Comparison of ENCODE assay signal across 8 cellular contexts in the genomic region with DNA sequence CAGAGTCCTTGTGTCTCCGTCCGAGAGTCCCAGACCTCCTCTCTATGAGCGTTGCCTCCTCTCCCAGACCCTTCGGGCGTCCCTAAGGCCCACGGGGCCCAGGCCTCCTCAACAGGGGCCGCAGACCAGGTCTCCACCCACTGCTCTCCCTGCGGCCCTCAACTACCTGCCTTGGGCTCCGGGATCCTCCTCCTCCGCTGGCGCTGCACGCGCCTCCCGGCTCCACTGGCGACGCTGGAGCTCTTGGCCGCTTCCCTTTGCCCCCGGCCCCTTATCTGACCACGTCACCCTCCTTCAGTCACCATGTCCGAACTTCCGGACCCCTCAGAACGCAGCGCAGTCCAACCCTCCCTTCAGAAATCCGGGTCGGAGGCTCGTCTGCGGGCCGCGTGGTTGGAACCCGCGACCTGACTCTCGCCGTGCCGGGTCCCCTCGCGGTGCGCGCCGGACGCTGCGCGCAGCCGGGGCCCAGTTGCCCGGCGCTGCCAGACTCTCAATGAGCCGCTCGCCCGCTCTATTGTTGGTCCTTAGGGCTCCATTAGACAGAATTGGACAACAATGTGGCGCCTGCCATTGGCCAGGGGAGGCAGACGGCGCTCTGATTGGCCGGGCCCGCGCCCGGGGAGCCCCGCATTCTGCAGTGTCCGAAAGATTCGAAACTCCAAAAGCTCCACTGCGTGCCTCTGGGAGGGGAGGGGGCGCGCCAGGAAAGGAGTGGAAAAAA. TPM values are rescaled to one million over a fixed set of nuclear protein-coding genes. Genes with fewer than 3 reads are reported as not detected.
DNase-seq lines count a peak whose midpoint lies in the region; ATAC-seq and TF ChIP-seq lines count a peak whose summit lies in the region.

Gene DMRTA2, minus strand, starts transcription at position 498 of the 724 bp plus-strand sequence. CDS start 1,907 bp downstream, outside the sequence.

- H3K4me1 Mint-ChIP-seq in CD4-positive, alpha-beta memory T cell = peaks cover 31 to 74% (median 54%) of the 10 kb centered on the region in 4 donors
- H3K4me1 Mint-ChIP-seq in osteocyte (ENCODE audit: unreplicated experiment) = peaks cover 61% of the 10 kb centered on the region

- peaks cover 32% of the 10 kb centered on the region for H3K4me1 ChIP-seq in CD4-positive, alpha-beta memory T cell (ENCODE audit: insufficient read depth, low read length)
- H3K4me1 ChIP-seq in SJCRH30 = no peaks in the 10 kb centered on the region

- H3K36me3 ChIP-seq in CD4-positive, alpha-beta memory T cell (ENCODE audit: insufficient read depth, low read length) = no peaks in the 10 kb centered on the region
- H3K36me3 ChIP-seq in SJCRH30 = peaks cover 31% of the 10 kb centered on the region

- peaks cover 0 to 3% of the 10 kb centered on the region in 2 donors for H3K36me3 Mint-ChIP-seq in CD4-positive, alpha-beta memory T cell
- peaks cover 4% of the 10 kb centered on the region for H3K36me3 Mint-ChIP-seq in osteocyte (ENCODE audit: unreplicated experiment)

- peak within 1 kb of the TSS; percentile 42 to 52 for H3K4me3 ChIP-seq in CD4-positive, alpha-beta memory T cell (ENCODE audit: low read length in 2 of 2)
- H3K4me3 ChIP-seq in SJCRH30 (peak within 1 kb of the TSS; percentile 81), fibroblast of pulmonary artery (replicated peaks; ENCODE audit: low read depth, low read length) (peak within 1 kb of the TSS; percentile 17)

- POLR2A ChIA-PET in CD4-positive, alpha-beta memory T cell (lab: Charles Lee; ENCODE audit: partially characterized antibody) = no interaction called here

- CTCF ChIA-PET in CD4-positive, alpha-beta memory T cell (lab: Charles Lee; ENCODE audit: partially characterized antibody) = no interaction called here

- H3K27me3 ChIP-seq in CD4-positive, alpha-beta memory T cell (ENCODE audit: insufficient read depth, low read length) = peaks cover 47% of the 10 kb centered on the region
- H3K27me3 ChIP-seq in SJCRH30 = no peaks in the 10 kb centered on the region

- H3K9me3 ChIP-seq in CD4-positive, alpha-beta memory T cell (ENCODE audit: control insufficient read depth in 1 of 2, low read length in 2 of 2) = no peaks in the 10 kb centered on the region
- no peaks in the 10 kb centered on the region for H3K9me3 ChIP-seq in SJCRH30 (replicated peaks)

- no peak within 1 kb of the TSS for H3K27ac ChIP-seq in CD4-positive, alpha-beta memory T cell (ENCODE audit: low read depth, low read length)
- H3K27ac ChIP-seq in SJCRH30 = peak within 1 kb of the TSS; percentile 99

- peaks cover 62 to 63% of the 10 kb centered on the region in 2 donors for H3K27me3 Mint-ChIP-seq in CD4-positive, alpha-beta memory T cell
- peaks cover 79% of the 10 kb centered on the region for H3K27me3 Mint-ChIP-seq in osteocyte (ENCODE audit: unreplicated experiment)

- no peak for TF ChIP-seq CTCF in fibroblast of pulmonary artery (IDR thresholded peaks at IDR 0.05; ENCODE audit: low read length, missing control alignments)
- no peak for TF ChIP-seq CTCF in osteocyte (IDR thresholded peaks at IDR 0.05)

- peak within 1 kb of the TSS; percentile 84 to 98 (median 91) for H3K4me3 Mint-ChIP-seq in CD4-positive, alpha-beta memory T cell
- peak within 1 kb of the TSS; percentile 73 for H3K4me3 Mint-ChIP-seq in osteocyte (ENCODE audit: unreplicated experiment)

- ATAC-seq in HG02642 (IDR thresholded peaks at IDR 0.05; ENCODE audit: poor library complexity, unreplicated experiment) (peak; percentile 46), GM18520 (IDR thresholded peaks at IDR 0.05; ENCODE audit: unreplicated experiment) (no peak)

- peaks cover 0 to 2% (median 0%) of the 10 kb centered on the region in 8 donors for H3K9me3 Mint-ChIP-seq in CD4-positive, alpha-beta memory T cell
- H3K9me3 Mint-ChIP-seq in osteocyte (ENCODE audit: unreplicated experiment) = no peaks in the 10 kb centered on the region

- intact Hi-C loops in CD4-positive, alpha-beta memory T cell (cut with micrococcal nuclease) = no loop called here

- peak within 1 kb of the TSS in 1 of 7 donors; percentile 55 for H3K27ac Mint-ChIP-seq in CD4-positive, alpha-beta memory T cell
- H3K27ac Mint-ChIP-seq in osteocyte (ENCODE audit: unreplicated experiment) = peak within 1 kb of the TSS; percentile 10

- DNase-seq in CD4-positive, alpha-beta memory T cell = no peak
- DNase-seq in SJCRH30 = peak; percentile 76 to 98
- peak; percentile 24 for DNase-seq in fibroblast of pulmonary artery (ENCODE audit: low read depth)
- no peak for DNase-seq in osteocyte (ENCODE audit: extremely low spot score, unreplicated experiment)
- no peak for DNase-seq in activated CD4-positive, alpha-beta T cell treated with anti-CD3 and anti-CD28 coated beads, Interleukin-2, amount 50 U/mL, for 4 hours
- DNase-seq in MV-4-11 (lab: John Stamatoyannopoulos, UW) = no peak

RNA-seq across cellular contexts. Expression of gene DMRTA2, which starts in this region (rescaled TPM):
- total RNA-seq in CD4-positive, alpha-beta memory T cell = not detected
- not detected for polyA plus RNA-seq in CD4-positive, alpha-beta memory T cell
- total RNA-seq in SJCRH30 (2014; rRNA removed; shearing (Covaris generic)) = 39.1 and 40.1 TPM in 2 replicates
- total RNA-seq in osteocyte = 0.19 TPM in 1 of 2 replicates, not detected in the other

Comparison
In these comparisons a context has a peak if more than half of its experiments do, and no peak if none do; other contexts are left out.
1. RNA of gene DMRTA2 (total RNA-seq): 39.1 to 40.1 TPM in SJCRH30; 0.19 TPM in osteocyte and not detected in CD4-positive, alpha-beta memory T cell; every median in the first group is over 10 times any median in the second.
2. DNase-seq: peak in SJCRH30 (2 of 2) and fibroblast of pulmonary artery (single experiment); none in CD4-positive, alpha-beta memory T cell (0 of 5), osteocyte (single experiment), activated CD4-positive, alpha-beta T cell treated with anti-CD3 and anti-CD28 coated beads, Interleukin-2, amount 50 U/mL, for 4 hours (0 of 2) and MV-4-11 (single experiment).
3. H3K4me3 ChIP-seq: peak in every context shown above with its lines; median percentile 81 in SJCRH30; 47 in CD4-positive, alpha-beta memory T cell; 17 in fibroblast of pulmonary artery.